1 cellular context compared by ENCODE assay signal in genomic region chr2:239601880-239602279, GRCh38.
TF ChIP-seq lines count a peak whose summit lies in the region.

No MANE protein-coding gene starts in this region.

TF ChIP-seq in H1, 55 proteins besides CTCF, POLR2A, EP300 and RAD21:
- TF ChIP-seq CEBPB (IDR thresholded peaks at IDR 0.05; ENCODE audit: low read depth, low read length): no peak
- no peak for TF ChIP-seq SIX5 (IDR thresholded peaks at IDR 0.05; ENCODE audit: low read depth, low read length)
- TF ChIP-seq CHD1 (IDR thresholded peaks at IDR 0.05; ENCODE audit: low read depth, low read length): no peak
